In the genomic region with DNA sequence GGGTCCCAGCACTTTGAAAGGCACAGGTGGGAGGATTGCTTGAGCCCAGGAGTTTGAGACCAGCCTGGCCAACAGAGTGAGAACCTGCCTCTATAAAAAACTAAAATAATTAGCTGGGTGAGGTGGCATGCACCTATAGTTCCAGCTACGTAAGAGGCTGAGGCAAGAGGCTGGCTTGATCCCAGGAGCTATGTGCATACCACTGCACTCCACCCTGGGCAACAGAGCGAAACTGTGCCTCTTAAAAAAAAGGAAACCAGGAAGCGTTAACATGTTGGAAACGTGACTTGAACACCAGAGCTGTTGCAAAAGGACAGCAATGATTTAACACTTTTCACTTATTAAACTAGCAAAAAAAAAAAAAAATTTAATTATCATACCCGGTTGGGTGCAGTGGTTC, we compare ENCODE assay signal across 18 cellular contexts.
"Had no signal": no experiment of that assay in that cellular context is flagged by ENCODE, and none has a peak within 500 bp of the region (broad histone marks: within the 10 kb centered on the region; RNA-seq: fewer than 3 reads in every experiment).

No MANE protein-coding gene starts in this region.

- DNase-seq: activated CD4-positive, alpha-beta T cell treated with anti-CD3 and anti-CD28 coated beads, Interleukin-2, amount 10 ng/mL, durations not matched to agents 7 days and 5 days; activated CD8-positive, alpha-beta T cell treated with anti-CD3 and anti-CD28 coated beads, Interleukin-2, amount 10 ng/mL, durations not matched to agents 7 days and 5 days; activated naive CD4-positive, alpha-beta T cell treated with anti-CD3 and anti-CD28 coated beads for 36 hours; activated T-cell treated with anti-CD3 and anti-CD28 coated beads, Interleukin-2, amount 50 U/mL, for 24 hours; body of pancreas; caudate nucleus; effector memory CD8-positive, alpha-beta T cell; foreskin keratinocyte; hypothalamus; islet precursor cell; psoas muscle; stimulated activated CD4-positive, alpha-beta T cell treated with anti-CD3 and anti-CD28 coated beads, Interleukin-4, amount 100 ng/mL, for 24 hours; stomach; SW 1271; T-helper 2 cell had no signal

- ATAC-seq: activated CD8-positive, alpha-beta T cell treated with anti-CD3 and anti-CD28 coated beads, Interleukin-2, amount 10 ng/mL, durations not matched to agents 7 days and 5 days; body of pancreas; effector memory CD8-positive, alpha-beta T cell; foreskin keratinocyte; psoas muscle; sciatic nerve; stimulated activated effector memory CD8-positive, alpha-beta T cell treated with anti-CD3 and anti-CD28 coated beads, Interleukin-12 subunit alpha, Interleukin-12 subunit beta, amount 100 ng/mL, for 72 hours had no signal

- H3K4me3 Mint-ChIP-seq: activated CD4-positive, alpha-beta T cell treated with anti-CD3 and anti-CD28 coated beads, Interleukin-2, amount 10 ng/mL, durations not matched to agents 7 days and 5 days; activated CD8-positive, alpha-beta T cell treated with anti-CD3 and anti-CD28 coated beads, Interleukin-2, amount 10 ng/mL, durations not matched to agents 7 days and 5 days; activated naive CD4-positive, alpha-beta T cell treated with anti-CD3 and anti-CD28 coated beads for 36 hours; activated T-cell treated with anti-CD3 and anti-CD28 coated beads, Interleukin-2, amount 50 U/mL, for 24 hours; effector memory CD8-positive, alpha-beta T cell; stimulated activated effector memory CD8-positive, alpha-beta T cell treated with anti-CD3 and anti-CD28 coated beads, Interleukin-12 subunit alpha, Interleukin-12 subunit beta, amount 100 ng/mL, for 72 hours; type B pancreatic cell had no signal

- H3K27me3 ChIP-seq: body of pancreas, foreskin keratinocyte, stomach had no signal

- H3K9me3 ChIP-seq: body of pancreas, psoas muscle, stomach had no signal

- H3K9me3 Mint-ChIP-seq: activated CD4-positive, alpha-beta T cell treated with anti-CD3 and anti-CD28 coated beads, Interleukin-2, amount 10 ng/mL, durations not matched to agents 7 days and 5 days; activated naive CD4-positive, alpha-beta T cell treated with anti-CD3 and anti-CD28 coated beads for 36 hours; activated T-cell treated with anti-CD3 and anti-CD28 coated beads, Interleukin-2, amount 50 U/mL, for 24 hours; effector memory CD8-positive, alpha-beta T cell; stimulated activated effector memory CD8-positive, alpha-beta T cell treated with anti-CD3 and anti-CD28 coated beads, Interleukin-12 subunit alpha, Interleukin-12 subunit beta, amount 100 ng/mL, for 72 hours; type B pancreatic cell had no signal

- H3K27ac Mint-ChIP-seq: activated CD4-positive, alpha-beta T cell treated with anti-CD3 and anti-CD28 coated beads, Interleukin-2, amount 10 ng/mL, durations not matched to agents 7 days and 5 days; activated CD8-positive, alpha-beta T cell treated with anti-CD3 and anti-CD28 coated beads, Interleukin-2, amount 10 ng/mL, durations not matched to agents 7 days and 5 days; activated naive CD4-positive, alpha-beta T cell treated with anti-CD3 and anti-CD28 coated beads for 36 hours; activated T-cell treated with anti-CD3 and anti-CD28 coated beads, Interleukin-2, amount 50 U/mL, for 24 hours; stimulated activated effector memory CD8-positive, alpha-beta T cell treated with anti-CD3 and anti-CD28 coated beads, Interleukin-12 subunit alpha, Interleukin-12 subunit beta, amount 100 ng/mL, for 72 hours; type B pancreatic cell had no signal

- H3K27ac ChIP-seq: body of pancreas, foreskin keratinocyte, psoas muscle, stomach had no signal

- H3K27me3 Mint-ChIP-seq: activated CD4-positive, alpha-beta T cell treated with anti-CD3 and anti-CD28 coated beads, Interleukin-2, amount 10 ng/mL, durations not matched to agents 7 days and 5 days; activated T-cell treated with anti-CD3 and anti-CD28 coated beads, Interleukin-2, amount 50 U/mL, for 24 hours; effector memory CD8-positive, alpha-beta T cell; type B pancreatic cell had no signal
